31 cellular contexts compared by ENCODE assay signal in genomic region chr5:5666076-5666365, GRCh38.
"Had no signal": no experiment of that assay in that cellular context is flagged by ENCODE, and none has a peak within 500 bp of the region (broad histone marks: within the 10 kb centered on the region; RNA-seq: fewer than 3 reads in every experiment).

No MANE protein-coding gene starts in this region.

- H3K4me1 Mint-ChIP-seq: T-cell had no signal

- ATAC-seq: Right ventricle myocardium inferior, SK-N-SH treated with all-trans-retinoic acid at 6 μM for 48 hours, T-cell had no signal

- H3K4me2 ChIP-seq: KMS-11 had no signal

- H3K9ac ChIP-seq: KMS-11 had no signal

- H3K36me3 Mint-ChIP-seq: T-cell had no signal

- H3K4me3 Mint-ChIP-seq: T-cell had no signal

- H3K4me3 ChIP-seq: MG63, SJCRH30, SK-N-MC had no signal

- H3K4me1 ChIP-seq: SJCRH30 had no signal

- DNase-seq: Karpas-422, KBM-7, NCI-H1048, NCI-H1092 treated with DMSO at 0.1 percent for 48 hours, NCI-H1105 treated with DMSO at 0.1 percent for 48 hours, NCI-H1436, NCI-H146, NCI-H1694, NCI-H187, NCI-H1930, NCI-H2029 treated with DMSO at 0.1 percent for 48 hours, NCI-H2081 treated with DMSO at 0.1 percent for 48 hours, NCI-H2107, NCI-H2171, NCI-H2227 treated with DMSO at 0.1 percent for 48 hours, NCI-H345, NCI-H446, NCI-H510A treated with DMSO at 0.1 percent for 48 hours, NCI-H524 treated with DMSO at 0.1 percent for 48 hours, NCI-H526 treated with DMSO at 0.1 percent for 48 hours, NCI-H82, SHP77, SIG-M5, SJCRH30, T-cell had no signal

- H3K9me3 Mint-ChIP-seq: T-cell had no signal

- H3K9me3 ChIP-seq: MG63, SJCRH30 had no signal

- H3K27ac Mint-ChIP-seq: T-cell had no signal

- H3K36me3 ChIP-seq: MG63, SJCRH30 had no signal

- H3K27me3 ChIP-seq: SJCRH30 had no signal

- H3K27ac ChIP-seq: KMS-11, RWPE1, SJCRH30, SK-N-MC had no signal
